Comparison of ENCODE assay signal across 8 cellular contexts in the genomic region with DNA sequence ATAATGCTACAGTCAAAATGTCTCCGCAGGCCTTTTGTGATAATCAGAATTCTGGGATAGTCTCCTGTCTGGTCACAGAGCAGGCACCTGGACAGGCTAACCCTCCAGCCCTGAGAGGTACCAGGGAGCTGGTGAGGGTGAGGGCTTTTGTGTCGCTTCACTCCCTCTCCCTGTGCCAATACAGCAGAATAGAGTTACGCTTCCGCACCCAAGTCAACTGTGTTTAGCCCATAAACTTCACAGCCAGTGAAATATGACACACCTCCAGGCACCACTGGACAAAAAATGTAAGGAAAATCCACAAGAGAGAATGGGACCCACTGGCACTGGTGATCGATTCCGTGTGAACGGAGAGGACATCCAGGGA.
DNase-seq lines count a peak whose midpoint lies in the region; ATAC-seq and TF ChIP-seq lines count a peak whose summit lies in the region.

No MANE protein-coding gene starts in this region.

- H3K27ac ChIP-seq in C4-2B (peak overlapping the region; percentile 89; the same call in 1 of the 2 replicates), duodenal mucosa (ENCODE audit: low read depth, low read length) (peak overlapping the region; percentile 97)

- no peaks in the 10 kb centered on the region for H3K9me3 Mint-ChIP-seq in nephron

- peaks cover 27% of the 10 kb centered on the region for H3K4me1 Mint-ChIP-seq in nephron

- peaks cover 28 to 41% of the 10 kb centered on the region in 2 donors for H3K4me1 ChIP-seq in duodenal mucosa (ENCODE audit: control insufficient read depth in 1 of 2, insufficient read depth in 2 of 2, low read length in 2 of 2)

- H3K27me3 Mint-ChIP-seq in nephron (ENCODE audit: low read depth): no peaks in the 10 kb centered on the region

- H3K27ac Mint-ChIP-seq in nephron: peak overlapping the region; percentile 76 to 90 (median 78)

- H3K4me3 Mint-ChIP-seq in nephron: peak overlapping the region; percentile 95 to 98 (median 96)

- ATAC-seq in HG03460 (IDR thresholded peaks at IDR 0.05; ENCODE audit: unreplicated experiment): no peak
- no peak for ATAC-seq in HG02885 (IDR thresholded peaks at IDR 0.05; ENCODE audit: poor library complexity, unreplicated experiment)

- H3K36me3 ChIP-seq in duodenal mucosa (ENCODE audit: control insufficient read depth in 1 of 2, insufficient read depth in 2 of 2, low read length in 2 of 2): no peaks in the 10 kb centered on the region

- peak overlapping the region; percentile 97 for H3K9ac ChIP-seq in duodenal mucosa (ENCODE audit: low read depth in 1 of 2, low read length in 2 of 2)

- no peaks in the 10 kb centered on the region for H3K36me3 Mint-ChIP-seq in nephron (ENCODE audit: low read depth)

- DNase-seq in LoVo (ENCODE audit: low spot score): peak; percentile 9
- no peak for DNase-seq in activated gamma-delta T cell (lab: John Stamatoyannopoulos, UW)
- no peak for DNase-seq in SKM-1 treated with dmso at 0.1 percent for 144 hours (lab: John Stamatoyannopoulos, UW; ENCODE audit: unreplicated experiment)

- no peaks in the 10 kb centered on the region for H3K27me3 ChIP-seq in duodenal mucosa (ENCODE audit: control insufficient read depth in 1 of 2, insufficient read depth in 2 of 2, low read length in 2 of 2)

- TF ChIP-seq CTCF in C4-2B (conservative IDR thresholded peaks at IDR 0.05) (no peak), nephron (IDR thresholded peaks at IDR 0.05; ENCODE audit: unreplicated experiment in 3 of 3) (no peak)

- H3K4me3 ChIP-seq in duodenal mucosa (ENCODE audit: low read depth in 1 of 2, low read length in 2 of 2): peak overlapping the region; percentile 93 to 99

- no peaks in the 10 kb centered on the region for H3K9me3 ChIP-seq in duodenal mucosa (ENCODE audit: control insufficient read depth in 1 of 2, low read length in 2 of 2)
